ENCODE assay signal across 9 cellular contexts in the genomic region with DNA sequence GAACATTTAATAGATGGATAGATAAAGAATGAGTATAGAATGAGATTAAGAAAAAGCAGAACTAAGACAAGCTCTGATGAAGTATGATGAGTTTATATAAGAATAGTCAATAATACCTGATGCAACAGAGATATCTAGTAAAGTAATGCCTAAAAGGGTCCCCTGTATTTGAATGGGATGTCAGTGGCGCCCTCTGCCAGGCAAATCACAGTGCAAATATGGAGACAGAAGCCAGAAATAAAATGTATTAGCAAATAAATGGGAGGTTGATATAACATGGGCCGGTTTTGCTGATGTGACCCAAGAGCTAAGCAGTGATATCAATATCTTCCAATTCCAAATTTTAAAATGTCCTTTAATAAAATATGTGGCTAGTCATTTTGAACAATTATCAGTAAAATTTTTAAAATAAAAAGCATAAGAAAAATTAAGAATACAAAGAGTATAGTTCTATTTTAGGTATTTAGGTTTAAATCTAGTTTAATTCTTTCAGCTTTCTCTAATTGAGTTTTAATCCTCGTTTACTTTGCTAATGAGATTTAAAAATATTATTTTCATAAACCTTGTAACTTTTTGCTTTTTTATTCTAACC.
A peak's percentile ranks its signal among the peaks of the same experiment; 100 is the strongest.
DNase-seq lines count a peak whose midpoint lies in the region; ATAC-seq and TF ChIP-seq lines count a peak whose summit lies in the region.
"Had no signal": no experiment of that assay in that cellular context is flagged by ENCODE, and none has a peak within 500 bp of the region (broad histone marks: within the 10 kb centered on the region; RNA-seq: fewer than 3 reads in every experiment).

No MANE protein-coding gene starts in this region.

- no peak overlapping the region for H3K4me3 Mint-ChIP-seq in activated CD8-positive, alpha-beta T cell treated with anti-CD3 and anti-CD28 coated beads for 36 hours
- H3K4me3 Mint-ChIP-seq: activated naive CD8-positive, alpha-beta T cell treated with anti-CD3 and anti-CD28 coated beads, Interleukin-2, amount 10 ng/mL, durations not matched to agents 7 days and 5 days had no signal

- H3K4me3 ChIP-seq in fibroblast of the aortic adventitia (ENCODE audit: low read depth, low read length), result no peak overlapping the region

- DNase-seq in NCI-H1105 treated with DMSO at 0.1 percent for 48 hours (lab: John Stamatoyannopoulos, UW), result peak; percentile 8
- no peak for DNase-seq in NCI-H1105 (lab: John Stamatoyannopoulos, UW)
- peak; percentile 31 for DNase-seq in LoVo (ENCODE audit: low spot score)
- DNase-seq in activated CD8-positive, alpha-beta T cell treated with anti-CD3 and anti-CD28 coated beads for 36 hours, result peak; percentile 76
- peak; percentile 74 for DNase-seq in fibroblast of the aortic adventitia (ENCODE audit: low read depth)
- DNase-seq in stimulated activated CD4-positive, alpha-beta T cell treated with anti-CD3 and anti-CD28 coated beads, Interleukin-4, amount 100 ng/mL, for 4 hours, result peak; percentile 26 to 34
- DNase-seq in NCI-H2107 treated with DMSO at 0.1 percent for 48 hours (lab: John Stamatoyannopoulos, UW; ENCODE audit: unreplicated experiment), result no peak
- no peak for DNase-seq in NCI-H2029 treated with DMSO at 0.1 percent for 48 hours (lab: John Stamatoyannopoulos, UW)
- DNase-seq: activated naive CD8-positive, alpha-beta T cell treated with anti-CD3 and anti-CD28 coated beads, Interleukin-2, amount 10 ng/mL, durations not matched to agents 7 days and 5 days had no signal

- no peaks in the 10 kb centered on the region for H3K9me3 Mint-ChIP-seq in activated CD8-positive, alpha-beta T cell treated with anti-CD3 and anti-CD28 coated beads for 36 hours
- H3K9me3 Mint-ChIP-seq: activated naive CD8-positive, alpha-beta T cell treated with anti-CD3 and anti-CD28 coated beads, Interleukin-2, amount 10 ng/mL, durations not matched to agents 7 days and 5 days had no signal

- H3K27ac Mint-ChIP-seq in activated CD8-positive, alpha-beta T cell treated with anti-CD3 and anti-CD28 coated beads for 36 hours, result no peak overlapping the region
- H3K27ac Mint-ChIP-seq: activated naive CD8-positive, alpha-beta T cell treated with anti-CD3 and anti-CD28 coated beads, Interleukin-2, amount 10 ng/mL, durations not matched to agents 7 days and 5 days had no signal

- H3K4me1 Mint-ChIP-seq in activated CD8-positive, alpha-beta T cell treated with anti-CD3 and anti-CD28 coated beads for 36 hours (ENCODE audit: low read depth), result peaks cover 12% of the 10 kb centered on the region

- no peaks in the 10 kb centered on the region for H3K27me3 Mint-ChIP-seq in activated CD8-positive, alpha-beta T cell treated with anti-CD3 and anti-CD28 coated beads for 36 hours
- H3K27me3 Mint-ChIP-seq: activated naive CD8-positive, alpha-beta T cell treated with anti-CD3 and anti-CD28 coated beads, Interleukin-2, amount 10 ng/mL, durations not matched to agents 7 days and 5 days had no signal

- H3K36me3 Mint-ChIP-seq in activated CD8-positive, alpha-beta T cell treated with anti-CD3 and anti-CD28 coated beads for 36 hours (ENCODE audit: low read depth), result peaks cover 24% of the 10 kb centered on the region

- CTCF ChIA-PET in activated CD8-positive, alpha-beta T cell treated with anti-CD3 and anti-CD28 coated beads for 36 hours (lab: Charles Lee), result interaction anchor here (0.6 to 1.9 kb wide), 24 partner anchors 13 to 1023 kb away, joined by 3 to 12 read pairs (median 4); a partner anchor contains a TSS

- TF ChIP-seq CTCF in activated CD8-positive, alpha-beta T cell treated with anti-CD3 and anti-CD28 coated beads for 36 hours (IDR thresholded peaks at IDR 0.05), result peak; percentile 68
- TF ChIP-seq CTCF in fibroblast of the aortic adventitia (IDR thresholded peaks at IDR 0.05; ENCODE audit: insufficient read depth, low read length), result peak; percentile 72

- ATAC-seq in activated CD8-positive, alpha-beta T cell treated with anti-CD3 and anti-CD28 coated beads for 36 hours, result peak; percentile 53

- POLR2A ChIA-PET in activated CD8-positive, alpha-beta T cell treated with anti-CD3 and anti-CD28 coated beads for 36 hours (lab: Charles Lee), result interaction anchor here (0.7 to 1.0 kb wide), 3 partner anchors 11 to 36 kb away, joined by 3 to 4 read pairs (median 3); no protein-coding TSS in a partner anchor

- intact Hi-C loops in activated CD8-positive, alpha-beta T cell treated with anti-CD3 and anti-CD28 coated beads for 36 hours (cut with micrococcal nuclease), result no loop called here

Comparison
In these comparisons a context has a peak if more than half of its experiments do, and no peak if none do; other contexts are left out.
1. DNase-seq: peak in NCI-H1105 treated with DMSO at 0.1 percent for 48 hours (single experiment), LoVo (single experiment), activated CD8-positive, alpha-beta T cell treated with anti-CD3 and anti-CD28 coated beads for 36 hours (single experiment), fibroblast of the aortic adventitia (single experiment) and stimulated activated CD4-positive, alpha-beta T cell treated with anti-CD3 and anti-CD28 coated beads, Interleukin-4, amount 100 ng/mL, for 4 hours (2 of 2); none in NCI-H1105 (single experiment), NCI-H2107 treated with DMSO at 0.1 percent for 48 hours (single experiment) and NCI-H2029 treated with DMSO at 0.1 percent for 48 hours (single experiment).